ENCODE assay signal across 8 cellular contexts in genomic region chr10:89163265-89163995, GRCh38. TPM values are rescaled to one million over a fixed set of nuclear protein-coding genes. Genes with fewer than 3 reads are reported as not detected.
DNase-seq lines count a peak whose midpoint lies in the region; ATAC-seq and TF ChIP-seq lines count a peak whose summit lies in the region.

No MANE protein-coding gene starts in this region.

- H2AFZ ChIP-seq in GM23248, result 0 out of 2 replicates have a peak overlapping the region, but pooled peaks have one; percentile 14

- H3K4me1 ChIP-seq in GM23248 (ENCODE audit: insufficient read depth) (peaks cover 51% of the 10 kb centered on the region), right lobe of liver (peaks cover 0 to 8% (median 0%) of the 10 kb centered on the region in 4 donors), HAP-1 (no peaks in the 10 kb centered on the region)

- H3K9ac ChIP-seq in GM23248, result no peak overlapping the region

- H3K4me3 ChIP-seq in GM12864 (ENCODE audit: low read depth, low read length), result no peak overlapping the region; the same call in 1 of the 2 replicates
- H3K4me3 ChIP-seq in GM23248, result peak overlapping the region; percentile 42
- no peak overlapping the region for H3K4me3 ChIP-seq in right lobe of liver
- H3K4me3 ChIP-seq in HAP-1, result no peak overlapping the region

- H3K36me3 ChIP-seq in GM23248 (ENCODE audit: low read depth), result no peaks in the 10 kb centered on the region
- H3K36me3 ChIP-seq in right lobe of liver, result no peaks in the 10 kb centered on the region
- no peaks in the 10 kb centered on the region for H3K36me3 ChIP-seq in HAP-1 (replicated peaks)

- H4K20me1 ChIP-seq in GM23248 (ENCODE audit: insufficient read depth), result no peaks in the 10 kb centered on the region

- peaks cover 35% of the 10 kb centered on the region for H3F3A ChIP-seq in GM23248 (ENCODE audit: insufficient read depth)

- intact Hi-C loops in right lobe of liver (cut with DNase I), result no loop called here

- TF ChIP-seq CTCF in GM12864 (IDR thresholded peaks at IDR 0.05; ENCODE audit: low read depth, low read length, missing control alignments) (no peak), right lobe of liver (IDR thresholded peaks at IDR 0.05) (no peak)

- WGBS in GM23248 (ENCODE audit: low coverage in 1 of 2, low lambda C conversion rate in 2 of 2, missing lambda C conversion rate in 2 of 2), 2 experiments, result 8 to 10% methylated on average over 6 of the region's 6 CpGs
- 0% methylated on average over 5 of the region's 6 CpGs for WGBS in right lobe of liver (ENCODE audit: insufficient coverage, low coverage, low lambda C conversion rate, missing lambda C conversion rate)

- TF ChIP-seq POLR2A in right lobe of liver (IDR thresholded peaks at IDR 0.05), result no peak

- H3K27me3 Mint-ChIP-seq in activated naive CD4-positive, alpha-beta T cell treated with anti-CD3 and anti-CD28 coated beads, Interleukin-2, amount 10 ng/mL, durations not matched to agents 7 days and 5 days, result peaks cover 22% of the 10 kb centered on the region
- peaks cover 9% of the 10 kb centered on the region for H3K27me3 Mint-ChIP-seq in stimulated activated memory B cell treated with anti-CD40 and anti-IgM and Interleukin-4, amounts not matched to agents 10 μg/mL and 1 μg/mL and 100 μg/mL, for 72 hours

- H3K79me2 ChIP-seq in GM23248 (ENCODE audit: insufficient read depth), result no peaks in the 10 kb centered on the region

- CTCF ChIA-PET in activated naive CD4-positive, alpha-beta T cell treated with anti-CD3 and anti-CD28 coated beads, Interleukin-2, amount 10 ng/mL, durations not matched to agents 7 days and 5 days (lab: Charles Lee), result interaction anchor here (0.6 to 1.6 kb wide), 8 partner anchors 14 to 328 kb away, joined by 3 to 6 read pairs (median 4); partner anchors contain the start of gene CH25H

- H3K27me3 ChIP-seq in GM23248 (replicated peaks; ENCODE audit: insufficient read depth), result no peaks in the 10 kb centered on the region
- H3K27me3 ChIP-seq in right lobe of liver, result no peaks in the 10 kb centered on the region
- 0 out of 2 replicates have a peak, but pooled peaks cover 2% of the 10 kb centered on the region for H3K27me3 ChIP-seq in HAP-1 (ENCODE audit: low read depth)

- H3K27ac ChIP-seq in GM23248, result no peak overlapping the region
- peak overlapping the region in 1 of 3 donors; percentile 61 for H3K27ac ChIP-seq in right lobe of liver

- H3K36me3 Mint-ChIP-seq in activated naive CD4-positive, alpha-beta T cell treated with anti-CD3 and anti-CD28 coated beads, Interleukin-2, amount 10 ng/mL, durations not matched to agents 7 days and 5 days, result no peaks in the 10 kb centered on the region
- no peaks in the 10 kb centered on the region for H3K36me3 Mint-ChIP-seq in stimulated activated memory B cell treated with anti-CD40 and anti-IgM and Interleukin-4, amounts not matched to agents 10 μg/mL and 1 μg/mL and 100 μg/mL, for 72 hours

- no peaks in the 10 kb centered on the region for H3K9me2 ChIP-seq in GM23248 (ENCODE audit: insufficient read depth)

- H3K27ac Mint-ChIP-seq in activated naive CD4-positive, alpha-beta T cell treated with anti-CD3 and anti-CD28 coated beads, Interleukin-2, amount 10 ng/mL, durations not matched to agents 7 days and 5 days, result peak overlapping the region; percentile 81
- peak overlapping the region; percentile 1 for H3K27ac Mint-ChIP-seq in stimulated activated memory B cell treated with anti-CD40 and anti-IgM and Interleukin-4, amounts not matched to agents 10 μg/mL and 1 μg/mL and 100 μg/mL, for 72 hours

- H3K9me3 ChIP-seq in GM23248 (ENCODE audit: low read depth), result no peaks in the 10 kb centered on the region
- no peaks in the 10 kb centered on the region for H3K9me3 ChIP-seq in right lobe of liver
- no peaks in the 10 kb centered on the region for H3K9me3 ChIP-seq in HAP-1

- peak; percentile 84 for DNase-seq in GM12864 (ENCODE audit: low read depth)
- DNase-seq in GM23248, result peak; percentile 70
- peak; percentile 67 to 91 for DNase-seq in NOMO-1 (lab: John Stamatoyannopoulos, UW; ENCODE audit: unreplicated experiment in 2 of 2)
- peak; percentile 74 for DNase-seq in activated naive CD4-positive, alpha-beta T cell treated with anti-CD3 and anti-CD28 coated beads, Interleukin-2, amount 10 ng/mL, durations not matched to agents 7 days and 5 days
- peak; percentile 39 to 78 (median 59) for DNase-seq in right lobe of liver
- no peak for DNase-seq in DMS53 (lab: John Stamatoyannopoulos, UW)
- DNase-seq in HAP-1 (ENCODE audit: low spot score in 2 of 2), result no peak

- H3K4me2 ChIP-seq in GM23248 (ENCODE audit: unreplicated experiment), result peak overlapping the region; percentile 56

- peak; percentile 94 to 97 (median 96) for ATAC-seq in right lobe of liver
- ATAC-seq in stimulated activated memory B cell treated with anti-CD40 and anti-IgM and Interleukin-4, amounts not matched to agents 10 μg/mL and 1 μg/mL and 100 μg/mL, for 72 hours, result peak; percentile 90

- peaks cover 31% of the 10 kb centered on the region for H3K4me1 Mint-ChIP-seq in activated naive CD4-positive, alpha-beta T cell treated with anti-CD3 and anti-CD28 coated beads, Interleukin-2, amount 10 ng/mL, durations not matched to agents 7 days and 5 days
- peaks cover 18% of the 10 kb centered on the region for H3K4me1 Mint-ChIP-seq in stimulated activated memory B cell treated with anti-CD40 and anti-IgM and Interleukin-4, amounts not matched to agents 10 μg/mL and 1 μg/mL and 100 μg/mL, for 72 hours

- in situ Hi-C loops in GM23248 (cut with MboI), result no loop called here
- in situ Hi-C loops in HAP-1 (cut with MboI; ENCODE audit: low sequenced_read_pairs), result no loop called here

- no peaks in the 10 kb centered on the region for H3K9me3 Mint-ChIP-seq in activated naive CD4-positive, alpha-beta T cell treated with anti-CD3 and anti-CD28 coated beads, Interleukin-2, amount 10 ng/mL, durations not matched to agents 7 days and 5 days
- no peaks in the 10 kb centered on the region for H3K9me3 Mint-ChIP-seq in stimulated activated memory B cell treated with anti-CD40 and anti-IgM and Interleukin-4, amounts not matched to agents 10 μg/mL and 1 μg/mL and 100 μg/mL, for 72 hours

- H3K4me3 Mint-ChIP-seq in activated naive CD4-positive, alpha-beta T cell treated with anti-CD3 and anti-CD28 coated beads, Interleukin-2, amount 10 ng/mL, durations not matched to agents 7 days and 5 days, result peak overlapping the region; percentile 52
- peak overlapping the region; percentile 51 for H3K4me3 Mint-ChIP-seq in stimulated activated memory B cell treated with anti-CD40 and anti-IgM and Interleukin-4, amounts not matched to agents 10 μg/mL and 1 μg/mL and 100 μg/mL, for 72 hours

RNA-seq across cellular contexts. Expression of gene CH25H, which starts 43.7 kb away (rescaled TPM):
- 25.2 and 34.9 TPM in 2 replicates for total RNA-seq in GM23248 (2014; rRNA removed; shearing (Covaris generic))
- polyA plus RNA-seq in GM23248 (2016; fragmentation: Nextera tagmentation; extraction: Ambion mirVana), result 16.1 and 18.0 TPM in 2 replicates
- total RNA-seq in right lobe of liver, result 1 to 10 TPM in 1 of 6 experiments, under 1 TPM in 3, not detected in 2; 0.31 to 1.2 (median 0.60) TPM

Comparison
In these comparisons a context has a peak if more than half of its experiments do, and no peak if none do; other contexts are left out.
1. DNase-seq: peak in GM12864 (single experiment), GM23248 (single experiment), NOMO-1 (2 of 2), activated naive CD4-positive, alpha-beta T cell treated with anti-CD3 and anti-CD28 coated beads, Interleukin-2, amount 10 ng/mL, durations not matched to agents 7 days and 5 days (single experiment) and right lobe of liver (3 of 3); none in DMS53 (single experiment) and HAP-1 (0 of 2).
2. RNA of gene CH25H, which starts 43.7 kb away (total RNA-seq): 25.2 to 34.9 TPM in GM23248; 0.31 to 1.2 TPM in right lobe of liver; every median in the first group is over 10 times any median in the second.